ENCODE assay signal across 8 cellular contexts in the genomic region with DNA sequence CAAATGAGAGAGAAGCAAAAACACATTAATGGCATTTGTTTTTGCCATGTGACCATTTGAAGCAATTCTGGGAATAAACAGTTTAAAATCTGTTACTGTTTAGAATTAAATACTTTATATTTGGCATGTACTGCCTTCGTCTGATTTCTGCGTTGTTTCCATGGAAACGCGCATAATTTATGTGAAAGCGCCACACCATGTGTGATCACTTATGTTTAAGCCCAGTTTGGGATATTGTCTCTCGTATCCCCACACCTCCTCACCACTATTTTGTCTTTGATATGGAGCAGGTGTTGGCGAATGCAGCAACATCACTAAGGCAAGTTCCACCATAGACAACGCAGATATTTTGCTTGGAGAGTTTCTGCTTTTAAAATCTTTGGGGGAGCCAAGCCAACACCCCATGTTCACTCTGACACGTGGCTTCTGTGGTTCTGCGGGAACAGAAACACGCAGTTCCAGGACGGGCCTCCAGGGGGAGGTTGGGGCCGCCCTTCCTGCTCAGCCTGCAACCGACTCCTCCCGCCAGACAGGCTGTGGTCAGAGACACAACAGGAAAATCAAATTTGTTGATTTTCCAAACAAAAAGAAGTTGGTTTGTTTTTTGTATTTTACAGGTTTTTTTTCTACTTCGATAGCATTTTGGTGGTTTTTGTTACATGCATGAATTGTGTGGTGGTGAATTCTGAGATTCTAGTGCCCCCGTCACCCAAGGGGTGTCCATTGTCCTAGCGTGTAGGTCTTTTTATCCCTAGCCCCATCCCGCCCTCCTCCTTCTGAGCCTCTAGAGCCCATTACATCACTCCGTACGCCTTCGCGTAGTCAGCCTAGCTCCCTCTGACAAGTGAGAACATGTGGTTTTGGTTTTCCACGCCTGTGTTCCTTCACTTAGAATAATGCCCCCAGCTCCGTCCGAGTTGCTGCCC.
A peak's percentile ranks its signal among the peaks of the same experiment; 100 is the strongest.
DNase-seq lines count a peak whose midpoint lies in the region; ATAC-seq and TF ChIP-seq lines count a peak whose summit lies in the region.

No MANE protein-coding gene starts in this region.

- no peaks in the 10 kb centered on the region for H3K27me3 ChIP-seq in aorta (ENCODE audit: control insufficient read depth in 1 of 2, insufficient read depth in 2 of 2, low read length in 1 of 2)

- ATAC-seq in aorta (ENCODE audit: low FRiP score) (peak; percentile 85), GM18498 (IDR thresholded peaks at IDR 0.05; ENCODE audit: unreplicated experiment) (no peak)

- peak; percentile 80 for TF ChIP-seq CTCF in GM12875 (IDR thresholded peaks at IDR 0.05; ENCODE audit: borderline replicate concordance, insufficient read depth, low read depth, low read length)

- intact Hi-C loops in head of caudate nucleus (cut with DNase I) = loop anchor here (5.0 kb wide), 1 partner anchor 103 kb away; a partner anchor contains a TSS
- intact Hi-C loops in posterior vena cava (cut with DNase I) = no loop called here
- intact Hi-C loops in aorta (cut with DNase I) = loop anchor here in 1 of 2 donors (10.0 kb wide), 1 partner anchor 396 kb away; no protein-coding TSS in a partner anchor

- no peaks in the 10 kb centered on the region for H3K9me3 ChIP-seq in aorta (ENCODE audit: control insufficient read depth, low read length)

- H3K36me3 ChIP-seq in aorta (ENCODE audit: control insufficient read depth in 1 of 2, insufficient read depth in 2 of 2, low read length in 1 of 2) = no peaks in the 10 kb centered on the region

- H3K4me3 ChIP-seq in GM12875 (ENCODE audit: low read depth, low read length) (no peak overlapping the region), aorta (ENCODE audit: low read length in 2 of 2) (no peak overlapping the region)

- DNase-seq in AG08396 (ENCODE audit: low spot score) (peak; percentile 85), RKO (ENCODE audit: low spot score) (peak; percentile 60), head of caudate nucleus (peak; percentile 74 to 96 (median 87)), posterior vena cava (ENCODE audit: low spot score) (peak; percentile 93), aorta (peak; percentile 80 to 92)
- peak; percentile 60 for DNase-seq in activated naive CD4-positive, alpha-beta T cell treated with anti-CD3 and anti-CD28 coated beads, Interleukin-2, amount 50 U/mL, for 16 hours

- no peak overlapping the region for H3K27ac ChIP-seq in aorta (ENCODE audit: low read depth in 1 of 2, low read length in 2 of 2)

- WGBS in aorta, 2 donors = 13 to 18% methylated on average over 26 of the region's 26 CpGs

- H3K4me1 ChIP-seq in aorta (ENCODE audit: control insufficient read depth in 1 of 2, insufficient read depth in 2 of 2, low read length in 2 of 2) = no peaks in the 10 kb centered on the region
